ENCODE assay signal across 8 cellular contexts in genomic region chr21:44869860-44870747, GRCh38. TPM values are rescaled to one million over a fixed set of nuclear protein-coding genes. Genes with fewer than 3 reads are reported as not detected.
DNase-seq lines count a peak whose midpoint lies in the region; ATAC-seq and TF ChIP-seq lines count a peak whose summit lies in the region.

No MANE protein-coding gene starts in this region.

- no peak for TF ChIP-seq POLR2A in breast epithelium (IDR thresholded peaks at IDR 0.05)

- H3K9ac ChIP-seq in liver (ENCODE audit: low read depth in 1 of 2, low read length in 2 of 2): peak overlapping the region in 1 of 2 donors; percentile 10

- intact Hi-C loops in breast epithelium (cut with DNase I; ENCODE audit: low total_unique reads) (loop anchor here (5.0 to 10.0 kb wide), 2 partner anchors 68 to 675 kb away; partner anchors contain the start of genes SLC19A1 and UBE2G2), upper lobe of right lung (cut with DNase I) (no loop called here)

- TF ChIP-seq CTCF in AG09309 (IDR thresholded peaks at IDR 0.05; ENCODE audit: control insufficient read depth, insufficient read depth, low read depth, low read length, missing control alignments): no peak
- no peak for TF ChIP-seq CTCF in breast epithelium (IDR thresholded peaks at IDR 0.05)
- TF ChIP-seq CTCF in liver (IDR thresholded peaks at IDR 0.05; ENCODE audit: low read depth, low read length, missing input control): no peak
- no peak for TF ChIP-seq CTCF in upper lobe of right lung (IDR thresholded peaks at IDR 0.05)

- H3K9me3 ChIP-seq in breast epithelium (no peaks in the 10 kb centered on the region), liver (ENCODE audit: control insufficient read depth in 4 of 4, low read length in 3 of 4) (no peaks in the 10 kb centered on the region), upper lobe of right lung (no peaks in the 10 kb centered on the region)

- 78% methylated on average over 17 of the region's 17 CpGs for WGBS in liver

- H3K36me3 ChIP-seq in breast epithelium (no peaks in the 10 kb centered on the region), liver (ENCODE audit: control insufficient read depth in 4 of 4, insufficient read depth in 3 of 4, low read depth in 1 of 4, low read length in 3 of 4) (peaks cover 0 to 5% (median 1%) of the 10 kb centered on the region in 4 donors), upper lobe of right lung (peaks cover 12% of the 10 kb centered on the region)

- H3K27me3 ChIP-seq in breast epithelium (no peaks in the 10 kb centered on the region), liver (ENCODE audit: control insufficient read depth in 4 of 4, insufficient read depth in 4 of 4, low read length in 3 of 4) (no peaks in the 10 kb centered on the region), upper lobe of right lung (no peaks in the 10 kb centered on the region)

- H3K27ac ChIP-seq in breast epithelium: peak overlapping the region; percentile 91
- H3K27ac ChIP-seq in liver (ENCODE audit: low read depth in 1 of 2, low read length in 2 of 2): peak overlapping the region; percentile 88 to 95
- H3K27ac ChIP-seq in upper lobe of right lung: peak overlapping the region; percentile 97

- H3K4me1 ChIP-seq in breast epithelium (peaks cover 19 to 49% of the 10 kb centered on the region in 2 donors), liver (ENCODE audit: control insufficient read depth in 4 of 4, insufficient read depth in 4 of 4, low read length in 3 of 4) (peaks cover 8 to 67% (median 45%) of the 10 kb centered on the region in 4 donors), upper lobe of right lung (peaks cover 66% of the 10 kb centered on the region)

- DNase-seq in AG09309 (ENCODE audit: low read depth) (peak; percentile 79), breast epithelium (ENCODE audit: low spot score in 2 of 2) (peak in 1 of 2 donors; percentile 76), upper lobe of right lung (peak; percentile 52), NCI-H1105 (lab: John Stamatoyannopoulos, UW) (no peak)
- peak; percentile 80 for DNase-seq in Jurkat, Clone E6-1 (ENCODE audit: low read depth, low spot score)

- H3K4me3 ChIP-seq in AG09309 (ENCODE audit: control insufficient read depth, low read depth, low read length): no peak overlapping the region
- no peak overlapping the region for H3K4me3 ChIP-seq in Jurkat, Clone E6-1 (ENCODE audit: low read length)
- H3K4me3 ChIP-seq in breast epithelium: peak overlapping the region in 2 of 3 donors; percentile 15 to 87
- H3K4me3 ChIP-seq in liver (ENCODE audit: low read depth in 1 of 3, low read length in 3 of 3): no peak overlapping the region
- peak overlapping the region; percentile 12 for H3K4me3 ChIP-seq in upper lobe of right lung

- ATAC-seq in upper lobe of right lung (peak; percentile 6), HG02973 (IDR thresholded peaks at IDR 0.05; ENCODE audit: unreplicated experiment) (no peak), HG02678 (IDR thresholded peaks at IDR 0.05; ENCODE audit: unreplicated experiment) (no peak)

- TF ChIP-seq RAD21 in liver (IDR thresholded peaks at IDR 0.05): peak in 1 of 2 donors; percentile 11

TF ChIP-seq in liver, 16 proteins besides CTCF, POLR2A, EP300 and RAD21:
- TF ChIP-seq, protein P1, sequence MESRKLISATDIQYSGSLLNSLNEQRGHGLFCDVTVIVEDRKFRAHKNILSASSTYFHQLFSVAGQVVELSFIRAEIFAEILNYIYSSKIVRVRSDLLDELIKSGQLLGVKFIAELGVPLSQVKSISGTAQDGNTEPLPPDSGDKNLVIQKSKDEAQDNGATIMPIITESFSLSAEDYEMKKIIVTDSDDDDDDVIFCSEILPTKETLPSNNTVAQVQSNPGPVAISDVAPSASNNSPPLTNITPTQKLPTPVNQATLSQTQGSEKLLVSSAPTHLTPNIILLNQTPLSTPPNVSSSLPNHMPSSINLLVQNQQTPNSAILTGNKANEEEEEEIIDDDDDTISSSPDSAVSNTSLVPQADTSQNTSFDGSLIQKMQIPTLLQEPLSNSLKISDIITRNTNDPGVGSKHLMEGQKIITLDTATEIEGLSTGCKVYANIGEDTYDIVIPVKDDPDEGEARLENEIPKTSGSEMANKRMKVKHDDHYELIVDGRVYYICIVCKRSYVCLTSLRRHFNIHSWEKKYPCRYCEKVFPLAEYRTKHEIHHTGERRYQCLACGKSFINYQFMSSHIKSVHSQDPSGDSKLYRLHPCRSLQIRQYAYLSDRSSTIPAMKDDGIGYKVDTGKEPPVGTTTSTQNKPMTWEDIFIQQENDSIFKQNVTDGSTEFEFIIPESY (IDR thresholded peaks at IDR 0.05): no peak
- no peak for TF ChIP-seq GABPA (IDR thresholded peaks at IDR 0.05 in 1 of 2, conservative IDR thresholded peaks at IDR 0.05 in 1 of 2)
- TF ChIP-seq YY1 (IDR thresholded peaks at IDR 0.05): no peak
- no peak for TF ChIP-seq MAX (IDR thresholded peaks at IDR 0.05)
- no peak for TF ChIP-seq FOXA1 (IDR thresholded peaks at IDR 0.05)
- TF ChIP-seq JUND (IDR thresholded peaks at IDR 0.05): peak in 1 of 2 donors; percentile 81
- TF ChIP-seq HNF4G (IDR thresholded peaks at IDR 0.05): no peak
- TF ChIP-seq RXRA (IDR thresholded peaks at IDR 0.05): no peak
- TF ChIP-seq FOXA2 (IDR thresholded peaks at IDR 0.05): no peak

RNA-seq across cellular contexts. Expression of gene PTTG1IP, which starts 3.4 kb away (rescaled TPM):
- 98.0 TPM for polyA plus RNA-seq in Jurkat, Clone E6-1 (2012; ENCODE audit: insufficient read depth, insufficient read length)
- total RNA-seq in breast epithelium: 100 to 1,000 TPM; 187 to 351 (median 272) TPM
- 10 to 100 TPM; 86.8 to 94.0 TPM for total RNA-seq in liver
- 10 to 100 TPM; 62.0 to 72.8 TPM for polyA plus RNA-seq in liver
- total RNA-seq in upper lobe of right lung: 244 TPM

RNA-seq across cellular contexts. Expression of gene ITGB2, which starts 50.6 kb away (rescaled TPM):
- polyA plus RNA-seq in Jurkat, Clone E6-1 (2012; ENCODE audit: insufficient read depth, insufficient read length): 108 TPM
- total RNA-seq in breast epithelium: 100 to 1,000 TPM in 1 of 3 donors, 10 to 100 TPM in 2; 19.7 to 242 (median 92.8) TPM
- total RNA-seq in liver: 10 to 100 TPM; 33.8 to 50.6 TPM
- polyA plus RNA-seq in liver: 10 to 100 TPM in 1 of 2 donors, 1 to 10 TPM in 1; 9.6 to 23.6 TPM
- total RNA-seq in upper lobe of right lung: 370 TPM

RNA-seq across cellular contexts. Expression of gene SUMO3, which starts 52.2 kb away (rescaled TPM):
- 149 TPM for polyA plus RNA-seq in Jurkat, Clone E6-1 (2012; ENCODE audit: insufficient read depth, insufficient read length)
- 10 to 100 TPM; 64.2 to 64.8 (median 64.4) TPM for total RNA-seq in breast epithelium
- total RNA-seq in liver: 10 to 100 TPM; 35.1 to 39.9 TPM
- polyA plus RNA-seq in liver: 10 to 100 TPM; 41.4 to 51.0 TPM
- 85.0 TPM for total RNA-seq in upper lobe of right lung

Comparison
In these comparisons a context has a peak if more than half of its experiments do, and no peak if none do; other contexts are left out.
1. H3K4me3 ChIP-seq: peak in breast epithelium (2 of 3) and upper lobe of right lung (single experiment); none in AG09309 (single experiment), Jurkat, Clone E6-1 (single experiment) and liver (0 of 3).
2. Peak in every context shown above with its lines, with median percentiles within 50 percentile points of each other: H3K27ac ChIP-seq.